ENCODE assay signal across 11 cellular contexts in the genomic region with DNA sequence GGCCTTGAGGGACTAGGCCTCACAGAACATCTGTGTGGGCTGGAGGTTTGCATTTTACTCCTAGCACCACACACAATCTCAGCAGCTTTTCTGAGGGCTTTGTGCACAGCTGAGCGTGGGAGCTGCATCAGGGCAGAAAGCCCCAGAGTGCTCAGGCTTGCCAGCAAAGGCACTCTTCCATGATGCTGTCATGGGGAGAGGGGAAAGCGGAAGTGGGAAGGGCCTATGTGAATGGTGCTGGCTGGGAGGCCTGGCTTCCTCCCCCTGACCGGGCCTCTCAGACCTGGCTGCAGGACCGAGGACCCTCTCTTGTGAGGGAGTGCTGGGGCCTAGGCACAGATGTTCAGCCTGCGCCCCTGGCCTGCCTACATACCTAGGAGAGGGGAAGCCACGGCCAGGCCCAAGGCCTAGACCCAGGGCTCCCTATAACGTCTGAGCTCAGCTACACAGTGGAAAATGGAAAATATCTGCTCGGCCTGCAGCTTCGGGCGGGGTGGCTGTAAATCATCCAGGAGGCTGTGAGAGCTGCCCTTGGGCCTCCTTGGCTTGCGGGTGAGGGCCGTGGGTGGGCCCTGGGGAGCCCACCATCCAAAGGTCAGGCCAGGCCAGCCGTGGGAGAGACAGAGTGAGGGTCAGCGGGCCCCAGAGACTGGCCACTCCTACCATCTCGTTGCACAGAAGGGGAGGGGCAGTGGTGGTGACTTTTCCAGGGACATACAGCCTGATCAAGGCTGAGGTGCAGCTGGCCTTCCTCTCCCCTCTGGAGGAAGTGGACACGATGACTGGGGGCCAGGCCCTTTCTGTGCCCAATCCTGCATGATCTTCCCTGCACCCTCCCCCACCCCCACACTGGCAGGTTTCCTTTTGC. TPM values are rescaled to one million over a fixed set of nuclear protein-coding genes. Genes with fewer than 3 reads are reported as not detected.
DNase-seq lines count a peak whose midpoint lies in the region; ATAC-seq, FAIRE-seq and TF ChIP-seq lines count a peak whose summit lies in the region.
"Had no signal": no experiment of that assay in that cellular context is flagged by ENCODE, and none has a peak within 500 bp of the region (broad histone marks: within the 10 kb centered on the region; RNA-seq: fewer than 3 reads in every experiment).

No MANE protein-coding gene starts in this region.

- intact Hi-C loops in GM12878 (cut with micrococcal nuclease; ENCODE audit: unreplicated experiment) (no loop called here), posterior vena cava (cut with DNase I) (no loop called here)

- TF ChIP-seq CTCF in GM12878 (IDR thresholded peaks at IDR 0.05 in 2 of 3, conservative IDR thresholded peaks at IDR 0.05 in 1 of 3; ENCODE audit: control insufficient read depth in 2 of 3, extremely low read depth in 1 of 3, insufficient read depth in 1 of 3, low read depth in 3 of 3, low read length in 3 of 3) (no peak), hepatocyte (IDR thresholded peaks at IDR 0.05; ENCODE audit: poor library complexity) (no peak)

- H3K4me3 ChIP-seq in GM12878 (no peak overlapping the region), hepatocyte (no peak overlapping the region)

- H3K27ac ChIP-seq in GM12878 (ENCODE audit: control insufficient read depth, insufficient read depth) (no peak overlapping the region), hepatocyte (peak overlapping the region; percentile 98)
- H3K27ac ChIP-seq: C4-2B had no signal

- SMC1A ChIA-PET in GM12878 (lab: Charles Lee; ENCODE audit: uncharacterized antibody, unreplicated experiment): interaction anchor here (0.6 kb wide), 1 partner anchor 21 kb away, joined by 3 read pairs; no protein-coding TSS in a partner anchor

- TF ChIP-seq POLR2A in GM12878 (IDR thresholded peaks at IDR 0.05; ENCODE audit: low read depth, low read length): no peak

- 30% methylated on average over 16 of the region's 16 CpGs for WGBS in GM12878 (ENCODE audit: insufficient coverage, insufficient replicate concordance, low lambda C conversion rate, missing lambda C conversion rate)
- WGBS in hepatocyte (ENCODE audit: low lambda C conversion rate, missing lambda C conversion rate): 56% methylated on average over 16 of the region's 16 CpGs

- FAIRE-seq in GM12878 (lab: Jason Lieb, UNC): no peak

- CTCF ChIA-PET in GM12878 (lab: Yijun Ruan, JAX): no interaction called here

- H3K79me2 ChIP-seq in GM12878 (ENCODE audit: control insufficient read depth, insufficient read depth, low read length) (no peaks in the 10 kb centered on the region), hepatocyte (peaks cover 51% of the 10 kb centered on the region)

- TF ChIP-seq RAD21 in GM12878 (IDR thresholded peaks at IDR 0.05; ENCODE audit: insufficient read depth, low read depth, low read length): no peak

- H3K27me3 ChIP-seq in GM12878 (replicated peaks in 1 of 2; ENCODE audit: control insufficient read depth in 2 of 2, insufficient read depth in 2 of 2, low read length in 1 of 2): peaks cover 0 to 4% of the 10 kb centered on the region in 2 experiments; a peak in 2 of 4 replicates
- no peaks in the 10 kb centered on the region for H3K27me3 ChIP-seq in hepatocyte

- DNase-seq in AG20443 (ENCODE audit: low spot score): peak; percentile 86
- DNase-seq in GM12878 (ENCODE audit: low read depth, low spot score): no peak
- DNase-seq in hepatocyte (ENCODE audit: low spot score): peak; percentile 79
- peak; percentile 86 for DNase-seq in posterior vena cava (ENCODE audit: low spot score)
- DNase-seq in KBM-7: no peak
- DNase-seq in COLO668 (lab: John Stamatoyannopoulos, UW; ENCODE audit: unreplicated experiment): no peak
- DNase-seq: NCI-H524; stimulated activated CD4-positive, alpha-beta T cell treated with anti-CD3 and anti-CD28 coated beads, Interleukin-12 subunit alpha, Interleukin-12 subunit beta, amount 100 ng/mL, for 4 hours had no signal

- no peaks in the 10 kb centered on the region for H3K9me2 ChIP-seq in hepatocyte (replicated peaks; ENCODE audit: insufficient read depth)

- H2AFZ ChIP-seq in GM12878 (ENCODE audit: control insufficient read depth, low read depth, low read length) (no peak overlapping the region), hepatocyte (no peak overlapping the region)

- no peak for TF ChIP-seq EP300 in GM12878 (IDR thresholded peaks at IDR 0.05; ENCODE audit: borderline replicate concordance in 1 of 2, control insufficient read depth in 1 of 2, low read depth in 2 of 2, low read length in 2 of 2)

- POLR2A ChIA-PET in GM12878 (lab: Charles Lee): no interaction called here

- H3K9me3 ChIP-seq in GM12878 (replicated peaks; ENCODE audit: control insufficient read depth, insufficient read depth, low read length) (no peaks in the 10 kb centered on the region), hepatocyte (ENCODE audit: low read depth) (no peaks in the 10 kb centered on the region)

- H4K20me1 ChIP-seq in GM12878 (ENCODE audit: control insufficient read depth, insufficient read depth): no peaks in the 10 kb centered on the region
- no peaks in the 10 kb centered on the region for H4K20me1 ChIP-seq in hepatocyte (ENCODE audit: insufficient read depth, poor library complexity, severe bottlenecking)

- H3K36me3 ChIP-seq in GM12878 (ENCODE audit: control insufficient read depth in 2 of 2, insufficient read depth in 2 of 2, low read length in 1 of 2) (no peaks in the 10 kb centered on the region), hepatocyte (replicated peaks; ENCODE audit: insufficient read depth, low read depth) (no peaks in the 10 kb centered on the region)

- ATAC-seq in GM12878 (peak; percentile 41), GM21786 (IDR thresholded peaks at IDR 0.05; ENCODE audit: unreplicated experiment) (no peak), HG03175 (IDR thresholded peaks at IDR 0.05; ENCODE audit: unreplicated experiment) (no peak)

- in situ Hi-C loops in GM12878 (cut with MboI): no loop called here
- in situ Hi-C loops in KBM-7 (cut with MboI; ENCODE audit: low pct_unique_long_range_greater_than_20kb, low sequenced_read_pairs): no loop called here

- RAD21 ChIA-PET in GM12878 (lab: Charles Lee; ENCODE audit: unreplicated experiment): no interaction called here

- BruUV-seq in GM12878 (replicated peaks; lab: Mats Ljungman, UMichigan): no TSS peak

- no peak overlapping the region for H3K9ac ChIP-seq in GM12878 (ENCODE audit: control insufficient read depth, insufficient read depth, low read length)

- H3K4me2 ChIP-seq in GM12878 (ENCODE audit: control insufficient read depth, insufficient read depth): no peak overlapping the region
- peak overlapping the region; percentile 66 for H3K4me2 ChIP-seq in hepatocyte

- H3K4me1 ChIP-seq in GM12878 (ENCODE audit: control insufficient read depth, insufficient read depth, low read length) (no peaks in the 10 kb centered on the region; the same call in 1 of the 2 replicates), hepatocyte (ENCODE audit: insufficient read depth) (peaks cover 31% of the 10 kb centered on the region)

TF ChIP-seq in GM12878, 131 proteins besides CTCF, POLR2A, EP300 and RAD21:
- TF ChIP-seq SPI1 (IDR thresholded peaks at IDR 0.05; ENCODE audit: borderline replicate concordance, insufficient read depth, low read depth, low read length): peak; percentile 57; the same call in 1 of the 2 replicates
- TF ChIP-seq, protein P1, sequence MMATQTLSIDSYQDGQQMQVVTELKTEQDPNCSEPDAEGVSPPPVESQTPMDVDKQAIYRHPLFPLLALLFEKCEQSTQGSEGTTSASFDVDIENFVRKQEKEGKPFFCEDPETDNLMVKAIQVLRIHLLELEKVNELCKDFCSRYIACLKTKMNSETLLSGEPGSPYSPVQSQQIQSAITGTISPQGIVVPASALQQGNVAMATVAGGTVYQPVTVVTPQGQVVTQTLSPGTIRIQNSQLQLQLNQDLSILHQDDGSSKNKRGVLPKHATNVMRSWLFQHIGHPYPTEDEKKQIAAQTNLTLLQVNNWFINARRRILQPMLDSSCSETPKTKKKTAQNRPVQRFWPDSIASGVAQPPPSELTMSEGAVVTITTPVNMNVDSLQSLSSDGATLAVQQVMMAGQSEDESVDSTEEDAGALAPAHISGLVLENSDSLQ (IDR thresholded peaks at IDR 0.05): no peak
TF ChIP-seq in GM12878: peak in this region for 1.

RNA-seq across cellular contexts. Expression of a gene that starts 22.7 kb away (rescaled TPM):
- total RNA-seq in GM12878 (2013; cell fraction: nucleolus; rRNA removed): not detected in 2 replicates
- total RNA-seq in GM12878 (2014; rRNA removed) (not detected in 2 replicates), GM12878 (2014; rRNA removed; fragmentation: Illumina TruSeq; extraction: Trizol) (not detected in 2 replicates), GM12878 (2021) (0.05 TPM in 1 of 2 replicates, not detected in the other), hepatocyte (3.8 and 5.8 TPM in 2 replicates), posterior vena cava (10 to 100 TPM; 13.0 to 21.1 TPM)
- polyA plus RNA-seq in GM12878 (2011; ENCODE audit: low read depth): not detected
- polyA plus RNA-seq in GM12878 (2011; rRNA removed) (not detected in 2 replicates), GM12878 (2014; fragmentation: Illumina TruSeq; extraction: Trizol) (0.05 TPM in 1 of 2 replicates, not detected in the other), GM12878 (2014; fragmentation: Nextera tagmentation; extraction: Ambion mirVana) (not detected), GM12878 (2014; rRNA removed) (0.01 TPM in 1 of 2 replicates, not detected in the other), GM12878 (2016; fragmentation: Nextera tagmentation; extraction: Ambion mirVana) (not detected), hepatocyte (5.3 and 6.2 TPM in 2 replicates)
- polyA plus RNA-seq in GM12878 (2011; cell fraction: cytosol; rRNA removed): not detected in 2 replicates
- polyA plus RNA-seq in GM12878 (2011; cell fraction: nucleus; rRNA removed): not detected in 2 replicates
- not detected in 2 replicates for polyA plus RNA-seq in GM12878 (2012)
- polyA minus RNA-seq in GM12878 (2011; rRNA and poly(A)+ RNA removed): not detected in 2 replicates
- not detected in 2 replicates for polyA minus RNA-seq in GM12878 (2011; cell fraction: cytosol; rRNA and poly(A)+ RNA removed)
- polyA minus RNA-seq in GM12878 (2011; cell fraction: nucleus; rRNA and poly(A)+ RNA removed): not detected in 2 replicates

Comparison
In these comparisons a context has a peak if more than half of its experiments do, and no peak if none do; other contexts are left out.
1. DNase-seq: peak in AG20443 (single experiment), hepatocyte (single experiment) and posterior vena cava (single experiment); none in GM12878 (single experiment), KBM-7 (single experiment) and COLO668 (single experiment).